ENCODE assay signal across 2 cellular contexts in the genomic region with DNA sequence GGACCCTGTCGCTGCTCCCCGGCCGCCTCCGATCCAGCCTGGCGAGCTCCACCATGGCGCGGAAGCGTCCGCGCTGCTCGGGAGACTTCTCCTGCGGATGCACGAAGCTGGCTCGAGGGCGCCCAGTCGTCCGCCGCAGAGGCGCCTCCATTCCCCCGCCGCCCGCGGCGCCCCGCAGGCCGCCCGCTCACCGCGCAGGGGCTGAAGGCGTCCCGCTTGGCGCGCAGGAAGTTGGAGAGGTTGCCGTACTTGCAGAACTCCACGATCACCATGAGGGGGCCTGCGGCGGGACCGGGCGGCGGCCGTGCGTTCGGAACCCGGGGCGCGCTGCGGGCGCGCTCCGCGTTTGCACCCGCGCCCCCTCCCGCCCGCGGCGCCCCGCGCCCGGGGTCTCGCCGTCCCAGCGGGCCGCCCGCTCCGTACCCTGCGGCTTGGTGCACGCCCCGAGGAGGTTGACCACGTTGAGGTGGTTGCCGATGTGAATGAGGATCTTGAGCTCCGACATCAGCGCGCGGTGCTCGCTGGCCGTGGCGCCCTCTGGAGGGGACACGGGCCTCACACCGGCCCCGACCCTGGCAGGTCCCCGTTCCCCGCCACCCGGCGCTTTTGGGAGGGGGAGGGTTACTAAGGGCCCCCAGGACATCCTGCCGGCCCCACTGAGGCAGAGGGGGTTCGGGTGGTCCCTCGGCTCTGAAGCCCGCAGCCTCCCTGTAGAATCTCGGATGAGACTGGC.
A peak's percentile ranks its signal among the peaks of the same experiment; 100 is the strongest.
TF ChIP-seq lines count a peak whose summit lies in the region.

No MANE protein-coding gene starts in this region.

TF ChIP-seq in HEK293, 187 proteins besides CTCF, POLR2A, EP300 and RAD21 (continues in another document):
- TF ChIP-seq ZNF423 (tag by site-specific recombination; IDR thresholded peaks at IDR 0.05) (0 out of 2 replicates have a peak, but pooled peaks have one; percentile 15), ZFHX2 (tag by site-specific recombination; conservative IDR thresholded peaks at IDR 0.05) (peak; percentile 67), ZNF560 (tag by site-specific recombination; IDR thresholded peaks at IDR 0.05; ENCODE audit: borderline replicate concordance) (no peak), ZNF155 (tag by site-specific recombination; IDR thresholded peaks at IDR 0.05) (no peak), ZSCAN30 (tag by site-specific recombination; IDR thresholded peaks at IDR 0.05) (0 out of 2 replicates have a peak, but pooled peaks have one; percentile 46), ZBTB8A (tag by site-specific recombination; IDR thresholded peaks at IDR 0.05) (peak; percentile 98), KLF10 (tag by site-specific recombination; IDR thresholded peaks at IDR 0.05) (0 out of 2 replicates have a peak, but pooled peaks have one; percentile 27), ZIC2 (tag by site-specific recombination; IDR thresholded peaks at IDR 0.05) (peak; percentile 68), ZNF214 (tag by site-specific recombination; IDR thresholded peaks at IDR 0.05; ENCODE audit: borderline replicate concordance) (no peak), ZNF391 (tag by site-specific recombination; IDR thresholded peaks at IDR 0.05; ENCODE audit: borderline replicate concordance, low read depth) (no peak), ZNF777 (tag by site-specific recombination; IDR thresholded peaks at IDR 0.05; ENCODE audit: borderline replicate concordance) (peak; percentile 65; the same call in 1 of the 2 replicates), ZFP37 (tag by site-specific recombination; IDR thresholded peaks at IDR 0.05) (no peak), ZNF2 (tag by site-specific recombination; IDR thresholded peaks at IDR 0.05) (no peak), ZNF146 (tag by site-specific recombination; IDR thresholded peaks at IDR 0.05) (no peak), IKZF3 (tag by site-specific recombination; IDR thresholded peaks at IDR 0.05) (no peak), BCL11A (tag by site-specific recombination; IDR thresholded peaks at IDR 0.05; ENCODE audit: low read depth) (0 out of 2 replicates have a peak, but pooled peaks have one; percentile 42), ZNF138 (tag by site-specific recombination; IDR thresholded peaks at IDR 0.05; ENCODE audit: borderline replicate concordance) (no peak), ZNF707 (tag by site-specific recombination; IDR thresholded peaks at IDR 0.05) (no peak), TRIM28 (IDR thresholded peaks at IDR 0.05; ENCODE audit: borderline replicate concordance, low read length) (no peak)
- TF ChIP-seq, protein P1, sequence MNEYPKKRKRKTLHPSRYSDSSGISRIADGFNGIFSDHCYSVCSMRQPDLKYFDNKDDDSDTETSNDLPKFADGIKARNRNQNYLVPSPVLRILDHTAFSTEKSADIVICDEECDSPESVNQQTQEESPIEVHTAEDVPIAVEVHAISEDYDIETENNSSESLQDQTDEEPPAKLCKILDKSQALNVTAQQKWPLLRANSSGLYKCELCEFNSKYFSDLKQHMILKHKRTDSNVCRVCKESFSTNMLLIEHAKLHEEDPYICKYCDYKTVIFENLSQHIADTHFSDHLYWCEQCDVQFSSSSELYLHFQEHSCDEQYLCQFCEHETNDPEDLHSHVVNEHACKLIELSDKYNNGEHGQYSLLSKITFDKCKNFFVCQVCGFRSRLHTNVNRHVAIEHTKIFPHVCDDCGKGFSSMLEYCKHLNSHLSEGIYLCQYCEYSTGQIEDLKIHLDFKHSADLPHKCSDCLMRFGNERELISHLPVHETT (tag by site-specific recombination; IDR thresholded peaks at IDR 0.05) = no peak
- TF ChIP-seq, protein P2, sequence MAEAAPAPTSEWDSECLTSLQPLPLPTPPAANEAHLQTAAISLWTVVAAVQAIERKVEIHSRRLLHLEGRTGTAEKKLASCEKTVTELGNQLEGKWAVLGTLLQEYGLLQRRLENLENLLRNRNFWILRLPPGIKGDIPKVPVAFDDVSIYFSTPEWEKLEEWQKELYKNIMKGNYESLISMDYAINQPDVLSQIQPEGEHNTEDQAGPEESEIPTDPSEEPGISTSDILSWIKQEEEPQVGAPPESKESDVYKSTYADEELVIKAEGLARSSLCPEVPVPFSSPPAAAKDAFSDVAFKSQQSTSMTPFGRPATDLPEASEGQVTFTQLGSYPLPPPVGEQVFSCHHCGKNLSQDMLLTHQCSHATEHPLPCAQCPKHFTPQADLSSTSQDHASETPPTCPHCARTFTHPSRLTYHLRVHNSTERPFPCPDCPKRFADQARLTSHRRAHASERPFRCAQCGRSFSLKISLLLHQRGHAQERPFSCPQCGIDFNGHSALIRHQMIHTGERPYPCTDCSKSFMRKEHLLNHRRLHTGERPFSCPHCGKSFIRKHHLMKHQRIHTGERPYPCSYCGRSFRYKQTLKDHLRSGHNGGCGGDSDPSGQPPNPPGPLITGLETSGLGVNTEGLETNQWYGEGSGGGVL (tag by site-specific recombination; IDR thresholded peaks at IDR 0.05) = peak; percentile 47
- TF ChIP-seq, protein P3, sequence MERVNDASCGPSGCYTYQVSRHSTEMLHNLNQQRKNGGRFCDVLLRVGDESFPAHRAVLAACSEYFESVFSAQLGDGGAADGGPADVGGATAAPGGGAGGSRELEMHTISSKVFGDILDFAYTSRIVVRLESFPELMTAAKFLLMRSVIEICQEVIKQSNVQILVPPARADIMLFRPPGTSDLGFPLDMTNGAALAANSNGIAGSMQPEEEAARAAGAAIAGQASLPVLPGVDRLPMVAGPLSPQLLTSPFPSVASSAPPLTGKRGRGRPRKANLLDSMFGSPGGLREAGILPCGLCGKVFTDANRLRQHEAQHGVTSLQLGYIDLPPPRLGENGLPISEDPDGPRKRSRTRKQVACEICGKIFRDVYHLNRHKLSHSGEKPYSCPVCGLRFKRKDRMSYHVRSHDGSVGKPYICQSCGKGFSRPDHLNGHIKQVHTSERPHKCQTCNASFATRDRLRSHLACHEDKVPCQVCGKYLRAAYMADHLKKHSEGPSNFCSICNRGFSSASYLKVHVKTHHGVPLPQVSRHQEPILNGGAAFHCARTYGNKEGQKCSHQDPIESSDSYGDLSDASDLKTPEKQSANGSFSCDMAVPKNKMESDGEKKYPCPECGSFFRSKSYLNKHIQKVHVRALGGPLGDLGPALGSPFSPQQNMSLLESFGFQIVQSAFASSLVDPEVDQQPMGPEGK (tag by site-specific recombination; IDR thresholded peaks at IDR 0.05) = peak; percentile 84
- TF ChIP-seq, protein P4, sequence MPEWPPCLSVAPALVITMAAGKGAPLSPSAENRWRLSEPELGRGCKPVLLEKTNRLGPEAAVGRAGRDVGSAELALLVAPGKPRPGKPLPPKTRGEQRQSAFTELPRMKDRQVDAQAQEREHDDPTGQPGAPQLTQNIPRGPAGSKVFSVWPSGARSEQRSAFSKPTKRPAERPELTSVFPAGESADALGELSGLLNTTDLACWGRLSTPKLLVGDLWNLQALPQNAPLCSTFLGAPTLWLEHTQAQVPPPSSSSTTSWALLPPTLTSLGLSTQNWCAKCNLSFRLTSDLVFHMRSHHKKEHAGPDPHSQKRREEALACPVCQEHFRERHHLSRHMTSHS (tag by site-specific recombination; IDR thresholded peaks at IDR 0.05) = no peak

TF ChIP-seq in H1, 55 proteins besides CTCF, POLR2A, EP300 and RAD21 (continues in another document):
- TF ChIP-seq SUZ12 (IDR thresholded peaks at IDR 0.05; ENCODE audit: low read length) (0 out of 2 replicates have a peak, but pooled peaks have one; percentile 38), EGR1 (IDR thresholded peaks at IDR 0.05; ENCODE audit: borderline replicate concordance, low read depth, low read length) (no peak), SIX5 (IDR thresholded peaks at IDR 0.05; ENCODE audit: low read depth, low read length) (no peak), ZNF274 (IDR thresholded peaks at IDR 0.05; ENCODE audit: borderline replicate concordance, extremely low read depth, low read length) (no peak), CBX8 (IDR thresholded peaks at IDR 0.05; ENCODE audit: borderline replicate concordance, low read depth, low read length) (no peak), HDAC6 (IDR thresholded peaks at IDR 0.05; ENCODE audit: low read depth, low read length) (no peak), EZH2 (IDR thresholded peaks at IDR 0.05; ENCODE audit: low read depth, low read length, severe bottlenecking) (peak; percentile 54), GABPA (IDR thresholded peaks at IDR 0.05; ENCODE audit: borderline replicate concordance, insufficient read depth, low read length) (peak; percentile 12; the same call in 1 of the 2 replicates), JUND (IDR thresholded peaks at IDR 0.05; ENCODE audit: low read length) (no peak), TAF7 (optimal IDR thresholded peaks at IDR 0.05; ENCODE audit: borderline replicate concordance, low read depth, low read length) (peak; percentile 57), NRF1 (IDR thresholded peaks at IDR 0.05; ENCODE audit: low read depth, low read length) (no peak), ASH2L (IDR thresholded peaks at IDR 0.05; ENCODE audit: low read length) (no peak), YY1 (IDR thresholded peaks at IDR 0.05; ENCODE audit: low read depth, low read length) (peak; percentile 5; the same call in 1 of the 2 replicates), SIRT6 (IDR thresholded peaks at IDR 0.05; ENCODE audit: low read length) (no peak)
- TF ChIP-seq, protein P5, sequence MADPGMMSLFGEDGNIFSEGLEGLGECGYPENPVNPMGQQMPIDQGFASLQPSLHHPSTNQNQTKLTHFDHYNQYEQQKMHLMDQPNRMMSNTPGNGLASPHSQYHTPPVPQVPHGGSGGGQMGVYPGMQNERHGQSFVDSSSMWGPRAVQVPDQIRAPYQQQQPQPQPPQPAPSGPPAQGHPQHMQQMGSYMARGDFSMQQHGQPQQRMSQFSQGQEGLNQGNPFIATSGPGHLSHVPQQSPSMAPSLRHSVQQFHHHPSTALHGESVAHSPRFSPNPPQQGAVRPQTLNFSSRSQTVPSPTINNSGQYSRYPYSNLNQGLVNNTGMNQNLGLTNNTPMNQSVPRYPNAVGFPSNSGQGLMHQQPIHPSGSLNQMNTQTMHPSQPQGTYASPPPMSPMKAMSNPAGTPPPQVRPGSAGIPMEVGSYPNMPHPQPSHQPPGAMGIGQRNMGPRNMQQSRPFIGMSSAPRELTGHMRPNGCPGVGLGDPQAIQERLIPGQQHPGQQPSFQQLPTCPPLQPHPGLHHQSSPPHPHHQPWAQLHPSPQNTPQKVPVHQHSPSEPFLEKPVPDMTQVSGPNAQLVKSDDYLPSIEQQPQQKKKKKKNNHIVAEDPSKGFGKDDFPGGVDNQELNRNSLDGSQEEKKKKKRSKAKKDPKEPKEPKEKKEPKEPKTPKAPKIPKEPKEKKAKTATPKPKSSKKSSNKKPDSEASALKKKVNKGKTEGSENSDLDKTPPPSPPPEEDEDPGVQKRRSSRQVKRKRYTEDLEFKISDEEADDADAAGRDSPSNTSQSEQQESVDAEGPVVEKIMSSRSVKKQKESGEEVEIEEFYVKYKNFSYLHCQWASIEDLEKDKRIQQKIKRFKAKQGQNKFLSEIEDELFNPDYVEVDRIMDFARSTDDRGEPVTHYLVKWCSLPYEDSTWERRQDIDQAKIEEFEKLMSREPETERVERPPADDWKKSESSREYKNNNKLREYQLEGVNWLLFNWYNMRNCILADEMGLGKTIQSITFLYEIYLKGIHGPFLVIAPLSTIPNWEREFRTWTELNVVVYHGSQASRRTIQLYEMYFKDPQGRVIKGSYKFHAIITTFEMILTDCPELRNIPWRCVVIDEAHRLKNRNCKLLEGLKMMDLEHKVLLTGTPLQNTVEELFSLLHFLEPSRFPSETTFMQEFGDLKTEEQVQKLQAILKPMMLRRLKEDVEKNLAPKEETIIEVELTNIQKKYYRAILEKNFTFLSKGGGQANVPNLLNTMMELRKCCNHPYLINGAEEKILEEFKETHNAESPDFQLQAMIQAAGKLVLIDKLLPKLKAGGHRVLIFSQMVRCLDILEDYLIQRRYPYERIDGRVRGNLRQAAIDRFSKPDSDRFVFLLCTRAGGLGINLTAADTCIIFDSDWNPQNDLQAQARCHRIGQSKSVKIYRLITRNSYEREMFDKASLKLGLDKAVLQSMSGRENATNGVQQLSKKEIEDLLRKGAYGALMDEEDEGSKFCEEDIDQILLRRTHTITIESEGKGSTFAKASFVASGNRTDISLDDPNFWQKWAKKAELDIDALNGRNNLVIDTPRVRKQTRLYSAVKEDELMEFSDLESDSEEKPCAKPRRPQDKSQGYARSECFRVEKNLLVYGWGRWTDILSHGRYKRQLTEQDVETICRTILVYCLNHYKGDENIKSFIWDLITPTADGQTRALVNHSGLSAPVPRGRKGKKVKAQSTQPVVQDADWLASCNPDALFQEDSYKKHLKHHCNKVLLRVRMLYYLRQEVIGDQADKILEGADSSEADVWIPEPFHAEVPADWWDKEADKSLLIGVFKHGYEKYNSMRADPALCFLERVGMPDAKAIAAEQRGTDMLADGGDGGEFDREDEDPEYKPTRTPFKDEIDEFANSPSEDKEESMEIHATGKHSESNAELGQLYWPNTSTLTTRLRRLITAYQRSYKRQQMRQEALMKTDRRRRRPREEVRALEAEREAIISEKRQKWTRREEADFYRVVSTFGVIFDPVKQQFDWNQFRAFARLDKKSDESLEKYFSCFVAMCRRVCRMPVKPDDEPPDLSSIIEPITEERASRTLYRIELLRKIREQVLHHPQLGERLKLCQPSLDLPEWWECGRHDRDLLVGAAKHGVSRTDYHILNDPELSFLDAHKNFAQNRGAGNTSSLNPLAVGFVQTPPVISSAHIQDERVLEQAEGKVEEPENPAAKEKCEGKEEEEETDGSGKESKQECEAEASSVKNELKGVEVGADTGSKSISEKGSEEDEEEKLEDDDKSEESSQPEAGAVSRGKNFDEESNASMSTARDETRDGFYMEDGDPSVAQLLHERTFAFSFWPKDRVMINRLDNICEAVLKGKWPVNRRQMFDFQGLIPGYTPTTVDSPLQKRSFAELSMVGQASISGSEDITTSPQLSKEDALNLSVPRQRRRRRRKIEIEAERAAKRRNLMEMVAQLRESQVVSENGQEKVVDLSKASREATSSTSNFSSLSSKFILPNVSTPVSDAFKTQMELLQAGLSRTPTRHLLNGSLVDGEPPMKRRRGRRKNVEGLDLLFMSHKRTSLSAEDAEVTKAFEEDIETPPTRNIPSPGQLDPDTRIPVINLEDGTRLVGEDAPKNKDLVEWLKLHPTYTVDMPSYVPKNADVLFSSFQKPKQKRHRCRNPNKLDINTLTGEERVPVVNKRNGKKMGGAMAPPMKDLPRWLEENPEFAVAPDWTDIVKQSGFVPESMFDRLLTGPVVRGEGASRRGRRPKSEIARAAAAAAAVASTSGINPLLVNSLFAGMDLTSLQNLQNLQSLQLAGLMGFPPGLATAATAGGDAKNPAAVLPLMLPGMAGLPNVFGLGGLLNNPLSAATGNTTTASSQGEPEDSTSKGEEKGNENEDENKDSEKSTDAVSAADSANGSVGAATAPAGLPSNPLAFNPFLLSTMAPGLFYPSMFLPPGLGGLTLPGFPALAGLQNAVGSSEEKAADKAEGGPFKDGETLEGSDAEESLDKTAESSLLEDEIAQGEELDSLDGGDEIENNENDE (IDR thresholded peaks at IDR 0.05; ENCODE audit: insufficient replicate concordance, low read length) = no peak
- TF ChIP-seq, protein P6, sequence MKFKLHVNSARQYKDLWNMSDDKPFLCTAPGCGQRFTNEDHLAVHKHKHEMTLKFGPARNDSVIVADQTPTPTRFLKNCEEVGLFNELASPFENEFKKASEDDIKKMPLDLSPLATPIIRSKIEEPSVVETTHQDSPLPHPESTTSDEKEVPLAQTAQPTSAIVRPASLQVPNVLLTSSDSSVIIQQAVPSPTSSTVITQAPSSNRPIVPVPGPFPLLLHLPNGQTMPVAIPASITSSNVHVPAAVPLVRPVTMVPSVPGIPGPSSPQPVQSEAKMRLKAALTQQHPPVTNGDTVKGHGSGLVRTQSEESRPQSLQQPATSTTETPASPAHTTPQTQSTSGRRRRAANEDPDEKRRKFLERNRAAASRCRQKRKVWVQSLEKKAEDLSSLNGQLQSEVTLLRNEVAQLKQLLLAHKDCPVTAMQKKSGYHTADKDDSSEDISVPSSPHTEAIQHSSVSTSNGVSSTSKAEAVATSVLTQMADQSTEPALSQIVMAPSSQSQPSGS (IDR thresholded peaks at IDR 0.05; ENCODE audit: low read length) = no peak
- TF ChIP-seq, protein P7, sequence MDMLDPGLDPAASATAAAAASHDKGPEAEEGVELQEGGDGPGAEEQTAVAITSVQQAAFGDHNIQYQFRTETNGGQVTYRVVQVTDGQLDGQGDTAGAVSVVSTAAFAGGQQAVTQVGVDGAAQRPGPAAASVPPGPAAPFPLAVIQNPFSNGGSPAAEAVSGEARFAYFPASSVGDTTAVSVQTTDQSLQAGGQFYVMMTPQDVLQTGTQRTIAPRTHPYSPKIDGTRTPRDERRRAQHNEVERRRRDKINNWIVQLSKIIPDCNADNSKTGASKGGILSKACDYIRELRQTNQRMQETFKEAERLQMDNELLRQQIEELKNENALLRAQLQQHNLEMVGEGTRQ (IDR thresholded peaks at IDR 0.05; ENCODE audit: low read length) = no peak
